Comparison of ENCODE assay signal across 1 cellular context in the genomic region with DNA sequence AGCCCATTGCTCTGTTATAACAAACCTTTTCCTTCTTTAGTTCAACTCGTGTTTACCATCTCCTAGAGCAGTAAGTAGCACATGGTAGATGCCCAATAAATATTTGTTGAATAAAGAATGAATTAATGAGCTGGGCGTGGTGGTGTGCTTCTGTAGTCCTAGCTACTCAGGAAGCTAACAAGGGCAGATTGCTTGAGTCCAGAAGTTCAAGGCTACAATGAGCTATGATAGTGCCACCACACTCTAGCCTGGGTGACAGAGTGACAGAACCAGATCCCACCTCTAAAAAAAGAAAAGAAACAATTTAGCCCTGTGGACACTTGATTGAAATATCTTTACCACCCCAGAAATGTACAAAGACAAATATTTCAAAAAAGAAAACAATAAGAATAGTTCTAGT.
TF ChIP-seq lines count a peak whose summit lies in the region.

No MANE protein-coding gene starts in this region.

TF ChIP-seq in HepG2, 621 proteins besides CTCF, POLR2A, EP300 and RAD21:
- TF ChIP-seq, protein P1, sequence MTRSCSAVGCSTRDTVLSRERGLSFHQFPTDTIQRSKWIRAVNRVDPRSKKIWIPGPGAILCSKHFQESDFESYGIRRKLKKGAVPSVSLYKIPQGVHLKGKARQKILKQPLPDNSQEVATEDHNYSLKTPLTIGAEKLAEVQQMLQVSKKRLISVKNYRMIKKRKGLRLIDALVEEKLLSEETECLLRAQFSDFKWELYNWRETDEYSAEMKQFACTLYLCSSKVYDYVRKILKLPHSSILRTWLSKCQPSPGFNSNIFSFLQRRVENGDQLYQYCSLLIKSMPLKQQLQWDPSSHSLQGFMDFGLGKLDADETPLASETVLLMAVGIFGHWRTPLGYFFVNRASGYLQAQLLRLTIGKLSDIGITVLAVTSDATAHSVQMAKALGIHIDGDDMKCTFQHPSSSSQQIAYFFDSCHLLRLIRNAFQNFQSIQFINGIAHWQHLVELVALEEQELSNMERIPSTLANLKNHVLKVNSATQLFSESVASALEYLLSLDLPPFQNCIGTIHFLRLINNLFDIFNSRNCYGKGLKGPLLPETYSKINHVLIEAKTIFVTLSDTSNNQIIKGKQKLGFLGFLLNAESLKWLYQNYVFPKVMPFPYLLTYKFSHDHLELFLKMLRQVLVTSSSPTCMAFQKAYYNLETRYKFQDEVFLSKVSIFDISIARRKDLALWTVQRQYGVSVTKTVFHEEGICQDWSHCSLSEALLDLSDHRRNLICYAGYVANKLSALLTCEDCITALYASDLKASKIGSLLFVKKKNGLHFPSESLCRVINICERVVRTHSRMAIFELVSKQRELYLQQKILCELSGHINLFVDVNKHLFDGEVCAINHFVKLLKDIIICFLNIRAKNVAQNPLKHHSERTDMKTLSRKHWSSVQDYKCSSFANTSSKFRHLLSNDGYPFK (CRISPR knock-in tag; IDR thresholded peaks at IDR 0.05; ENCODE audit: borderline replicate concordance): no peak
- 0 out of 2 replicates have a peak, but pooled peaks have one; percentile 21 for TF ChIP-seq HNF4A (CRISPR knock-in tag; IDR thresholded peaks at IDR 0.05)
- no peak for TF ChIP-seq ZNF773 (CRISPR knock-in tag; IDR thresholded peaks at IDR 0.05; ENCODE audit: borderline replicate concordance)
- TF ChIP-seq RBAK (CRISPR knock-in tag; IDR thresholded peaks at IDR 0.05): no peak
- TF ChIP-seq NFIC (IDR thresholded peaks at IDR 0.05; ENCODE audit: low read length): no peak
- TF ChIP-seq, protein P2, sequence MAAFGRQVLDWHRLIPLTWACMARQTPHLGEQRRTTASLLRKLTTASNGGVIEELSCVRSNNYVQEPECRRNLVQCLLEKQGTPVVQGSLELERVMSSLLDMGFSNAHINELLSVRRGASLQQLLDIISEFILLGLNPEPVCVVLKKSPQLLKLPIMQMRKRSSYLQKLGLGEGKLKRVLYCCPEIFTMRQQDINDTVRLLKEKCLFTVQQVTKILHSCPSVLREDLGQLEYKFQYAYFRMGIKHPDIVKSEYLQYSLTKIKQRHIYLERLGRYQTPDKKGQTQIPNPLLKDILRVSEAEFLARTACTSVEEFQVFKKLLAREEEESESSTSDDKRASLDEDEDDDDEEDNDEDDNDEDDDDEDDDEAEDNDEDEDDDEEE (CRISPR knock-in tag; IDR thresholded peaks at IDR 0.05): no peak
- no peak for TF ChIP-seq ZNF703 (CRISPR knock-in tag; IDR thresholded peaks at IDR 0.05; ENCODE audit: borderline replicate concordance)
- no peak for TF ChIP-seq HMG20B (CRISPR knock-in tag; conservative IDR thresholded peaks at IDR 0.05)
